In the genomic region with DNA sequence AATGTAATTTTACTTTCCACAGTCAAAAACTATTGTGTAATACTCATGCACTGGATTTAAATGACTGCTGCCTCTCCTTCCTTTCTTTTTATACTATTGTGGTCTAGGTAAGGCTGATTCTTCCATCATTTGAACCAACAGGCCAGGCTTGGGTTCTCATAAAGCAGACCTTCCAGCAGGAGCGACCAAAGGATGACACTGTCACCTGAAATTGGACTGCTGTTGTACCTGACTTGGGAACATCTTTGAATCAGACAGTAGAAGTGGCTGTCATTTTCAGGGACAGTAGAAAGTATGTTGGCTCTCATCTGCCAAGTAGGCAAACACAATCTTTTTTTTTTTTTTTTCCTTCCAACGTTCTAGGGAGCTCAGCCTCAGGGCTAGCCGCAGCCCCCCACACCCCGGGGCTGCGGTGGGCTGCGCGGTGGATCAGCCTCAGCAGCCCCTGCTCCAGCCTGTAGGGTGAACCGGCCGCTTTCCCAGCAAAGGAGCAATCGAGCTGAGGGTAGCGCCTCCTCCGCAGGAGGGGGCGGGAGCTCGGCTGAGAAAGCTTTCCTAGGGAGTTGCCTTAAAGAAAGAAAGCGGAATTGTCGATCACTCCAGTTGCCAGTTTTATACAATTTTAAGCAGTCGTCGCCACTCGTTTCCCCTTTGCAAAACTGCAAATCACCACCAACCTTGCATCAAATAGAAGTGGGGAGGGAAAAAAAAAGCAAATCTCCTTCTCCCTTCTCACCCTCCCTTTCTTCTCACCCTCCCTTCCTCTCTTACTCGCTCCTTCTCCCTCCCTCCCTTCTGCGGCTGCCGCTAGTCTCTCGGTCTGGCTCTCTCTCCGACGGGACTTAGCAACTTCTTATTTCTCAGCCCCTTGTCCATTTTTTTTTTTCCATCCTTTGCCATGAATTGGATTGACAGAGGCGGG, we compare ENCODE assay signal across 8 cellular contexts. TPM values are rescaled to one million over a fixed set of nuclear protein-coding genes. Genes with fewer than 3 reads are reported as not detected.
DNase-seq lines count a peak whose midpoint lies in the region; ATAC-seq, FAIRE-seq and TF ChIP-seq lines count a peak whose summit lies in the region.

A gene (plus strand): TSS at position 807 of the 922 bp plus-strand sequence. CDS start 748 bp downstream, outside the sequence.

- peaks cover 36 to 45% of the 10 kb centered on the region in 2 donors for H3K27me3 Mint-ChIP-seq in effector memory CD8-positive, alpha-beta T cell
- peaks cover 59% of the 10 kb centered on the region for H3K27me3 Mint-ChIP-seq in stimulated activated naive CD8-positive, alpha-beta T cell treated with anti-CD3 and anti-CD28 coated beads, Interleukin-15, amount 100 ng/mL, for 72 hours

- no peak within 1 kb of the TSS for H3K9ac ChIP-seq in HepG2 (ENCODE audit: insufficient read depth, low read depth, low read length)

- TF ChIP-seq EP300 in HepG2 (IDR thresholded peaks at IDR 0.05; ENCODE audit: low read depth in 2 of 2, low read length in 2 of 2) (no peak), HepG2 (CRISPR knock-in tag; IDR thresholded peaks at IDR 0.05; ENCODE audit: borderline replicate concordance) (no peak)

- intact Hi-C loops in HepG2 (cut with micrococcal nuclease; ENCODE audit: unreplicated experiment): no loop called here

- FAIRE-seq in HepG2 (lab: Jason Lieb, UNC): no peak

- POLR2A ChIA-PET in RWPE1 (lab: Yijun Ruan, JAX; ENCODE audit: low non-redundant PET) (no interaction called here), HepG2 (lab: Yijun Ruan, JAX) (no interaction called here)

- no peak for ATAC-seq in effector memory CD8-positive, alpha-beta T cell (replicated peaks)
- ATAC-seq in HepG2 (no peak), GM18858 (IDR thresholded peaks at IDR 0.05; ENCODE audit: unreplicated experiment) (no peak)
- no peak for ATAC-seq in stimulated activated naive CD8-positive, alpha-beta T cell treated with anti-CD3 and anti-CD28 coated beads, Interleukin-15, amount 100 ng/mL, for 72 hours

- H2AFZ ChIP-seq in HepG2 (ENCODE audit: low read length): no peak within 1 kb of the TSS

- H3K4me3 Mint-ChIP-seq in effector memory CD8-positive, alpha-beta T cell: peak within 1 kb of the TSS; percentile 4 to 25
- peak within 1 kb of the TSS; percentile 73 to 75 for H3K4me3 Mint-ChIP-seq in stimulated activated naive CD8-positive, alpha-beta T cell treated with anti-CD3 and anti-CD28 coated beads, Interleukin-15, amount 100 ng/mL, for 72 hours

- H3K4me3 ChIP-seq in HepG2 (replicated peaks in 1 of 3; ENCODE audit: insufficient read depth in 1 of 3, low read depth in 2 of 3, low read length in 3 of 3): no peak within 1 kb of the TSS

- H3K36me3 Mint-ChIP-seq in effector memory CD8-positive, alpha-beta T cell (ENCODE audit: insufficient read depth): peaks cover 4% of the 10 kb centered on the region

- in situ Hi-C loops in HepG2 (cut with HindIII; ENCODE audit: extremely low pct_ligation_motif_present, low pct_unique_long_range_greater_than_20kb): no loop called here

- no peak within 1 kb of the TSS for H3K27ac ChIP-seq in RWPE1
- no peak within 1 kb of the TSS for H3K27ac ChIP-seq in HepG2 (ENCODE audit: extremely low read length, insufficient read depth, low read length)

- no TSS peak for BruUV-seq in HepG2 (replicated peaks; lab: Mats Ljungman, UMichigan)

- H3K4me1 ChIP-seq in HepG2 (ENCODE audit: insufficient read depth, low read length): no peaks in the 10 kb centered on the region

- H3K27me3 ChIP-seq in HepG2 (ENCODE audit: control insufficient read depth in 1 of 2, insufficient read depth in 2 of 2, low read length in 2 of 2): peaks cover 0 to 26% of the 10 kb centered on the region in 2 experiments; a peak in 2 of 5 replicates

- H3K9me3 ChIP-seq in HepG2 (ENCODE audit: low read length): no peaks in the 10 kb centered on the region

- no peak for TF ChIP-seq POLR2A in HepG2 (IDR thresholded peaks at IDR 0.05; ENCODE audit: insufficient read depth in 1 of 2, low read depth in 2 of 2, low read length in 2 of 2)

- TF ChIP-seq CTCF in RWPE1 (conservative IDR thresholded peaks at IDR 0.05; ENCODE audit: low read depth): no peak
- TF ChIP-seq CTCF in HepG2 (CRISPR knock-in tag; IDR thresholded peaks at IDR 0.05): no peak

- no peak for TF ChIP-seq RAD21 in HepG2 (CRISPR knock-in tag; IDR thresholded peaks at IDR 0.05)

- H3K79me2 ChIP-seq in HepG2 (ENCODE audit: insufficient read depth, low read length): no peaks in the 10 kb centered on the region

- H3K4me2 ChIP-seq in HepG2 (ENCODE audit: low read depth, low read length): no peak within 1 kb of the TSS

- no peaks in the 10 kb centered on the region for H3K36me3 ChIP-seq in HepG2 (replicated peaks in 1 of 2; ENCODE audit: control insufficient read depth in 1 of 2, insufficient read depth in 2 of 2, low read length in 2 of 2)

- no peaks in the 10 kb centered on the region for H4K20me1 ChIP-seq in HepG2 (ENCODE audit: insufficient read depth, low read length)

- no peak within 1 kb of the TSS for H3K27ac Mint-ChIP-seq in effector memory CD8-positive, alpha-beta T cell
- no peak within 1 kb of the TSS for H3K27ac Mint-ChIP-seq in stimulated activated naive CD8-positive, alpha-beta T cell treated with anti-CD3 and anti-CD28 coated beads, Interleukin-15, amount 100 ng/mL, for 72 hours

- WGBS in HepG2 (ENCODE audit: low lambda C conversion rate): 20% methylated on average over 26 of the region's 26 CpGs

- peaks cover 0 to 7% of the 10 kb centered on the region in 2 donors for H3K4me1 Mint-ChIP-seq in effector memory CD8-positive, alpha-beta T cell (ENCODE audit: low read depth in 2 of 2)
- H3K4me1 Mint-ChIP-seq in stimulated activated naive CD8-positive, alpha-beta T cell treated with anti-CD3 and anti-CD28 coated beads, Interleukin-15, amount 100 ng/mL, for 72 hours: peaks cover 26% of the 10 kb centered on the region

- CTCF ChIA-PET in RWPE1 (lab: Yijun Ruan, JAX): no interaction called here
- CTCF ChIA-PET in HepG2 (lab: Yijun Ruan, JAX; ENCODE audit: low intra/inter-chr PET ratio, low total read pairs): no interaction called here

- H3K9me3 Mint-ChIP-seq in effector memory CD8-positive, alpha-beta T cell: no peaks in the 10 kb centered on the region
- H3K9me3 Mint-ChIP-seq in stimulated activated naive CD8-positive, alpha-beta T cell treated with anti-CD3 and anti-CD28 coated beads, Interleukin-15, amount 100 ng/mL, for 72 hours: no peaks in the 10 kb centered on the region

- DNase-seq in SKM-1 treated with dmso at 0.1 percent for 144 hours (lab: John Stamatoyannopoulos, UW; ENCODE audit: unreplicated experiment) (peak; percentile 32), SKM-1 (lab: John Stamatoyannopoulos, UW; ENCODE audit: unreplicated experiment) (no peak), RWPE1 (ENCODE audit: low spot score) (peak; percentile 23), HepG2 (ENCODE audit: low spot score) (no peak), NAMALWA (ENCODE audit: low spot score) (no peak)
- DNase-seq in effector memory CD8-positive, alpha-beta T cell: no peak
- no peak for DNase-seq in stimulated activated naive CD8-positive, alpha-beta T cell treated with anti-CD3 and anti-CD28 coated beads, Interleukin-15, amount 100 ng/mL, for 72 hours

TF ChIP-seq in HepG2, 621 proteins besides CTCF, POLR2A, EP300 and RAD21:
- TF ChIP-seq RXRA (CRISPR knock-in tag; IDR thresholded peaks at IDR 0.05): no peak
- no peak for TF ChIP-seq MAFF (IDR thresholded peaks at IDR 0.05; ENCODE audit: low read depth, low read length)
- TF ChIP-seq BRD4 (CRISPR knock-in tag; IDR thresholded peaks at IDR 0.05): no peak
- no peak for TF ChIP-seq ZFP36L2 (CRISPR knock-in tag; IDR thresholded peaks at IDR 0.05)
- TF ChIP-seq CENPX (CRISPR knock-in tag; IDR thresholded peaks at IDR 0.05): no peak
- no peak for TF ChIP-seq PAX8 (CRISPR knock-in tag; IDR thresholded peaks at IDR 0.05; ENCODE audit: borderline replicate concordance)
- TF ChIP-seq CEBPB (IDR thresholded peaks at IDR 0.05; ENCODE audit: borderline replicate concordance, low read depth, low read length): peak; percentile 40; the same call in 1 of the 2 replicates

RNA-seq across cellular contexts. Expression of the gene that starts here (rescaled TPM):
- total RNA-seq in HepG2 (2016; rRNA removed; fragmentation: Illumina TruSeq; extraction: Trizol): 1.5 and 2.3 TPM in 2 replicates
- 0.10 and 0.18 TPM in 2 replicates for total RNA-seq in HepG2 (2016; cell fraction: cytosol; rRNA removed; fragmentation: Illumina TruSeq; extraction: Trizol; ENCODE audit: low read depth)
- 1.4 and 2.1 TPM in 2 replicates for total RNA-seq in HepG2 (2016; cell fraction: insoluble cytoplasmic fraction; rRNA removed; fragmentation: Illumina TruSeq; extraction: Trizol)
- total RNA-seq in HepG2 (2016; cell fraction: membrane; rRNA removed; fragmentation: Illumina TruSeq; extraction: Trizol): 0.52 and 0.65 TPM in 2 replicates
- total RNA-seq in HepG2 (2016; cell fraction: nucleus; rRNA removed; fragmentation: Illumina TruSeq; extraction: Trizol): 1.0 and 1.4 TPM in 2 replicates
- polyA plus RNA-seq in HepG2 (2011; rRNA removed): 0.46 and 0.77 TPM in 2 replicates
- polyA plus RNA-seq in HepG2 (2011; cell fraction: cytosol; rRNA removed): 0.35 and 0.38 TPM in 2 replicates
- polyA plus RNA-seq in HepG2 (2011; cell fraction: nucleus; rRNA removed): 0.23 and 0.27 TPM in 2 replicates
- polyA plus RNA-seq in HepG2 (2012): 0.65 and 0.86 TPM in 2 replicates
- polyA plus RNA-seq in HepG2 (2016; cell fraction: cytosol; fragmentation: Illumina TruSeq; extraction: Trizol; ENCODE audit: low read depth): 0.02 and 0.07 TPM in 2 replicates
- polyA plus RNA-seq in HepG2 (2016; cell fraction: insoluble cytoplasmic fraction; fragmentation: Illumina TruSeq; extraction: Trizol; ENCODE audit: low read depth): 1.4 TPM in 2 replicates
- polyA plus RNA-seq in HepG2 (2016; cell fraction: membrane; fragmentation: Illumina TruSeq; extraction: Trizol; ENCODE audit: low read depth): 0.22 and 0.27 TPM in 2 replicates
- polyA plus RNA-seq in HepG2 (2016; cell fraction: nucleus; fragmentation: Illumina TruSeq; extraction: Trizol; ENCODE audit: insufficient read depth, low read depth): 0.52 and 0.60 TPM in 2 replicates
- 1.6 and 287 TPM in 2 replicates for polyA minus RNA-seq in HepG2 (2011; rRNA and poly(A)+ RNA removed; ENCODE audit: low replicate concordance)
- 1.4 and 1.7 TPM in 2 replicates for polyA minus RNA-seq in HepG2 (2011; cell fraction: cytosol; rRNA and poly(A)+ RNA removed)
- 1.2 and 1.4 TPM in 2 replicates for polyA minus RNA-seq in HepG2 (2011; cell fraction: nucleus; rRNA and poly(A)+ RNA removed)

Comparison
In these comparisons a context has a peak if more than half of its experiments do, and no peak if none do; other contexts are left out.
1. DNase-seq: peak in SKM-1 treated with dmso at 0.1 percent for 144 hours (single experiment) and RWPE1 (single experiment); none in SKM-1 (single experiment), effector memory CD8-positive, alpha-beta T cell (0 of 3), HepG2 (single experiment), stimulated activated naive CD8-positive, alpha-beta T cell treated with anti-CD3 and anti-CD28 coated beads, Interleukin-15, amount 100 ng/mL, for 72 hours (0 of 2) and NAMALWA (single experiment).